8 cellular contexts compared by ENCODE assay signal in the genomic region with DNA sequence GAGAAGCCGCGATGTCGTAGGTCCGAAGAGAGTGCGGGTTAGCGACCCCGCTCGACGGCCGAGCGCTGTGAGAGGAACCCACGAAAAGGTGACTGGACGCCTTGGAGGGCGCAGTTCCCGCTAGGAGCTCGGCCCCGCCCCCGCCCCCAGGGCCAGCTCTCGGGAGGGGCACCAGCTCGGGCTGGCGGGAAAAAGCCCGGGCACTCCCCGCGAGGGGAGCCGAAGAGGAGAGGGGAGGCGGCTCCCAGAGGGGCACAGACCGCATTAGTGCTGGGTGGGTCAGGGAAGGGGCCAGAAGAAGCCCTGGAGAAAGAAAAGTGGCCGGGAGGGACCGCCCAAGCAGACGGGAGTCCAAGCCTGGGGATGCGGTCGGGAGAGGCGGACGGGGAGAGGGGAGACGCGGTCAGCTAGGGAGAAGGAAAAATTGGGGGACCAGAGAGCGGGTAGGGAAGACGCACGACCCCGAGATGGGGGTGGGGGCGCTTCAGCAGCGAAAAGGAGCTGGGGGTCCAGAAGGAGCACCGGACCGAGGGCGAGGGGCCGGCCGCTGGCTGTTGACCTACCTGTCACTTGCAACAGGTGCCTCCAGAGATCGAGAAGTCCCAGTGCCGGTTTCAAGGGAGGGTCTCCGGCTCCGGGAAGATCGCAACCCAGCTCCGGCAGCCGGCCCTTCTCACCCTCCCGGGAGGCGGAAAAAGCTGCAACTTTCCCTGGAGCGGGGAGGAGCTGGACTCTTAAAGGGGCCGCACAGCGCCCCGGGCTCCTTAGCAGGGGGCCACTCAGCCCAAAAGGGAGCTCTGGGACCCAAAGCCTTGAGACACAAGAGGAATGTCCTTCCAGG. TPM values are rescaled to one million over a fixed set of nuclear protein-coding genes. Genes with fewer than 3 reads are reported as not detected.
DNase-seq lines count a peak whose midpoint lies in the region; ATAC-seq, FAIRE-seq and TF ChIP-seq lines count a peak whose summit lies in the region.

A gene (minus strand): TSS at position 681 of the 841 bp plus-strand sequence. CDS start 30,084 bp downstream, outside the sequence.

- intact Hi-C loops in A673 (cut with micrococcal nuclease; ENCODE audit: unreplicated experiment) (no loop called here), testis (cut with DNase I; ENCODE audit: low total_unique reads) (no loop called here)

- no peak for TF ChIP-seq POLR2A in testis (IDR thresholded peaks at IDR 0.05)

- H3K27me3 Mint-ChIP-seq in HFFc6 (ENCODE audit: insufficient read depth): no peaks in the 10 kb centered on the region

- TF ChIP-seq CTCF in A673 (conservative IDR thresholded peaks at IDR 0.05; ENCODE audit: low read depth, low read length) (no peak), HFFc6 (IDR thresholded peaks at IDR 0.05) (no peak), bronchial epithelial cell (IDR thresholded peaks at IDR 0.05; ENCODE audit: insufficient read depth, low read length, severe bottlenecking) (no peak), testis (IDR thresholded peaks at IDR 0.05) (no peak), GM20000 (IDR thresholded peaks at IDR 0.05; ENCODE audit: extremely low read depth, missing control alignments) (no peak)

- H3K36me3 Mint-ChIP-seq in HFFc6 (ENCODE audit: low read depth): 0 out of 2 replicates have a peak, but pooled peaks cover 4% of the 10 kb centered on the region

- H3K4me3 ChIP-seq in A673 (ENCODE audit: low read depth, low read length, poor library complexity, severe bottlenecking): peak within 1 kb of the TSS; percentile 52
- H3K4me3 ChIP-seq in bronchial epithelial cell (ENCODE audit: low read depth, low read length): peak within 1 kb of the TSS; percentile 55
- peak within 1 kb of the TSS; percentile 70 to 80 for H3K4me3 ChIP-seq in testis

- CTCF ChIA-PET in A673 (lab: Charles Lee): interaction anchor here (0.5 to 0.8 kb wide), 2 partner anchors 37 to 42 kb away, joined by 3 to 4 read pairs; no protein-coding TSS in a partner anchor

- no peaks in the 10 kb centered on the region for H3K36me3 ChIP-seq in A673 (ENCODE audit: insufficient read depth, low read length, poor library complexity, severe bottlenecking)
- no peaks in the 10 kb centered on the region for H3K36me3 ChIP-seq in bronchial epithelial cell (ENCODE audit: control insufficient read depth, insufficient read depth, low read length)
- no peaks in the 10 kb centered on the region for H3K36me3 ChIP-seq in testis (ENCODE audit: low read depth, missing control alignments)

- no TSS peak for BruUV-seq in A673 (replicated peaks; lab: Mats Ljungman, UMichigan)

- FAIRE-seq in bronchial epithelial cell (lab: Jason Lieb, UNC): no peak

- no peaks in the 10 kb centered on the region for H3K9me3 Mint-ChIP-seq in HFFc6

- H3K4me3 Mint-ChIP-seq in HFFc6: peak within 1 kb of the TSS; percentile 87

- H3K4me1 Mint-ChIP-seq in HFFc6 (ENCODE audit: low read depth): 0 out of 2 replicates have a peak, but pooled peaks cover 5% of the 10 kb centered on the region

- H3K27ac ChIP-seq in A673 (ENCODE audit: low read depth, low read length, poor library complexity, severe bottlenecking) (no peak within 1 kb of the TSS), testis (peak within 1 kb of the TSS; percentile 64 to 86)

- H3K27me3 ChIP-seq in A673 (replicated peaks; ENCODE audit: insufficient read depth, low read depth, low read length, poor library complexity) (no peaks in the 10 kb centered on the region), bronchial epithelial cell (ENCODE audit: control insufficient read depth, insufficient read depth, low read length) (no peaks in the 10 kb centered on the region), testis (no peaks in the 10 kb centered on the region)

- peak; percentile 88 for ATAC-seq in left lobe of liver
- ATAC-seq in GM21381 (IDR thresholded peaks at IDR 0.05; ENCODE audit: unreplicated experiment): no peak

- H3K27ac Mint-ChIP-seq in HFFc6: no peak within 1 kb of the TSS

- DNase-seq in A673 (ENCODE audit: low spot score) (peak; percentile 8), HFFc6 (no peak), bronchial epithelial cell (ENCODE audit: low read depth) (no peak), left lobe of liver (ENCODE audit: low spot score) (peak; percentile 65), testis (peak; percentile 54), cortex of kidney (lab: John Stamatoyannopoulos, UW) (no peak), GM20000 (ENCODE audit: low spot score) (no peak)

- H3K4me1 ChIP-seq in A673 (ENCODE audit: insufficient read depth, low read length, poor library complexity, severe bottlenecking): no peaks in the 10 kb centered on the region
- no peaks in the 10 kb centered on the region for H3K4me1 ChIP-seq in testis

- POLR2A ChIA-PET in A673 (lab: Charles Lee; ENCODE audit: low non-redundant PET): no interaction called here

- no peaks in the 10 kb centered on the region for H3K9me3 ChIP-seq in A673 (ENCODE audit: low read depth, low read length, poor library complexity, severe bottlenecking)
- H3K9me3 ChIP-seq in testis: no peaks in the 10 kb centered on the region

- WGBS in testis, 2 donors: 0% methylated on average over 3 to 44 of the region's 60 CpGs

RNA-seq across cellular contexts. Expression of the gene that starts here (rescaled TPM):
- total RNA-seq in A673 (2021): 2.3 and 3.2 TPM in 2 replicates
- 1 to 10 TPM; 5.5 to 9.2 (median 6.2) TPM for total RNA-seq in HFFc6 (2021; fragmentation: NEBNext Ultra II Directional; extraction: Animal tissue kit (Norgen Biotek cat#: 25700))
- 0.26 and 0.77 TPM in 2 replicates for total RNA-seq in bronchial epithelial cell
- total RNA-seq in left lobe of liver: 17.8 TPM
- 10 to 100 TPM; 51.4 to 64.7 TPM for total RNA-seq in testis
- 26.3 TPM for polyA plus RNA-seq in testis (ENCODE audit: insufficient read depth, low read depth, low replicate concordance)

Comparison
In these comparisons a context has a peak if more than half of its experiments do, and no peak if none do; other contexts are left out.
1. DNase-seq: peak in A673 (single experiment), left lobe of liver (single experiment) and testis (single experiment); none in HFFc6 (single experiment), bronchial epithelial cell (single experiment), cortex of kidney (single experiment) and GM20000 (single experiment).
2. Peak in every context shown above with its lines, with median percentiles within 50 percentile points of each other: H3K4me3 ChIP-seq.